In genomic region chr5:179278119-179278518, GRCh38 we compare ENCODE assay signal across 1 cellular context.
TF ChIP-seq lines count a peak whose summit lies in the region.

No MANE protein-coding gene starts in this region.

TF ChIP-seq in GM23338, 12 proteins besides CTCF, POLR2A, EP300 and RAD21:
- TF ChIP-seq ZNF462 (CRISPR knock-in tag; IDR thresholded peaks at IDR 0.05) (no peak), ETS1 (IDR thresholded peaks at IDR 0.05) (no peak), NANOG (IDR thresholded peaks at IDR 0.05; ENCODE audit: borderline replicate concordance) (no peak), REST (IDR thresholded peaks at IDR 0.05; ENCODE audit: unreplicated experiment) (no peak), EZH2phosphoT487 (IDR thresholded peaks at IDR 0.05; ENCODE audit: unreplicated experiment) (no peak), ZNF114 (CRISPR knock-in tag; IDR thresholded peaks at IDR 0.05) (no peak), POLR2AphosphoS5 (IDR thresholded peaks at IDR 0.05; ENCODE audit: low read depth) (no peak), STAT1 (IDR thresholded peaks at IDR 0.05; ENCODE audit: unreplicated experiment) (no peak), JUNB (IDR thresholded peaks at IDR 0.05; ENCODE audit: unreplicated experiment) (no peak), CREB1 (CRISPR knock-in tag; IDR thresholded peaks at IDR 0.05; ENCODE audit: low read depth) (no peak), ZNF331 (CRISPR knock-in tag; IDR thresholded peaks at IDR 0.05; ENCODE audit: low read depth) (no peak)
TF ChIP-seq in GM23338: peak in this region for 0.
